25 cellular contexts compared by ENCODE assay signal in the genomic region with DNA sequence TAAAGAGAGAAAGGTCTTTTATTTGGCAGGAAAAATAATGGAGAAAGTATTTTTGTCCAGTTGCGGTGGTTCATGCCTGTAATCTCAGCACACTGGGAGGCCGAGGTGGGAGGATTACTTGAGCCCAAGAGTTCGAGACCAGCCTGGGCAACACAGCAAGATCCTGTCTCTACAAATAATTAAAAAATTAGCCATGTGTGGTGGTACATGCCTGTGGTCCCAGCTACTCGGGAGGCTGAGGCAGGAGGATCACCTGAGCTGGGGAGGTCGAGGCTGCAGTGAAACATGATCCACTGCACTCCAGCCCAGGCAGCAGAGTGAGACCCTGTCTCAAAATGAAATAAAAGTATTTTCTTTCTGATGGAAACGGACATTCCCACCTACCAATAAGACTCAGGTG.
DNase-seq lines count a peak whose midpoint lies in the region; ATAC-seq, FAIRE-seq and TF ChIP-seq lines count a peak whose summit lies in the region.
"Had no signal": no experiment of that assay in that cellular context is flagged by ENCODE, and none has a peak within 500 bp of the region (broad histone marks: within the 10 kb centered on the region; RNA-seq: fewer than 3 reads in every experiment).

No MANE protein-coding gene starts in this region.

- H3K36me3 ChIP-seq in K562 (ENCODE audit: control insufficient read depth, insufficient read depth, low read length) (no peaks in the 10 kb centered on the region), adrenal gland (replicated peaks in 1 of 2) (peaks cover 0 to 2% of the 10 kb centered on the region in 2 donors)
- H3K36me3 ChIP-seq: BE2C, BLaER1 had no signal

- H3K9ac ChIP-seq in K562 (ENCODE audit: insufficient read depth in 1 of 2, low read depth in 2 of 2, low read length in 2 of 2): no peak overlapping the region
- H3K9ac ChIP-seq: BLaER1 had no signal

- no peak overlapping the region for H2AFZ ChIP-seq in K562 (ENCODE audit: low read depth, low read length)

- in situ Hi-C loops in K562 (cut with MboI): no loop called here

- no peaks in the 10 kb centered on the region for H3K9me1 ChIP-seq in K562 (ENCODE audit: control insufficient read depth, insufficient read depth, low read length)

- FAIRE-seq in K562 (lab: Jason Lieb, UNC): no peak
- FAIRE-seq: A204.1, GM12878, GM12892, GM18507 had no signal

- CTCF ChIA-PET in K562 (lab: Yijun Ruan, JAX; ENCODE audit: low intra/inter-chr PET ratio): no interaction called here

- H3K4me1 ChIP-seq in K562 (replicated peaks in 1 of 2; ENCODE audit: control insufficient read depth in 2 of 2, insufficient read depth in 2 of 2, low read length in 2 of 2) (no peaks in the 10 kb centered on the region), adrenal gland (replicated peaks in 1 of 2) (no peaks in the 10 kb centered on the region)
- H3K4me1 ChIP-seq: BE2C, BLaER1 had no signal

- no peak for TF ChIP-seq EP300 in K562 (IDR thresholded peaks at IDR 0.05; ENCODE audit: low read length)

- no peak overlapping the region for H3K4me2 ChIP-seq in K562 (ENCODE audit: insufficient read depth, low read length)
- H3K4me2 ChIP-seq: BLaER1 had no signal

- no TSS peak for BruUV-seq in K562 (replicated peaks; lab: Mats Ljungman, UMichigan)

- no peak overlapping the region for H3K4me3 ChIP-seq in K562
- H3K4me3 ChIP-seq in adrenal gland: no peak overlapping the region
- H3K4me3 ChIP-seq: BLaER1, GM12878 had no signal

- peaks cover 46 to 66% of the 10 kb centered on the region in 2 experiments for H3K27me3 ChIP-seq in K562 (ENCODE audit: control insufficient read depth in 2 of 2, insufficient read depth in 2 of 2, low read length in 2 of 2)
- no peaks in the 10 kb centered on the region for H3K27me3 ChIP-seq in adrenal gland
- H3K27me3 ChIP-seq: BE2C, BLaER1 had no signal

- TF ChIP-seq RAD21 in K562 (CRISPR knock-in tag; conservative IDR thresholded peaks at IDR 0.05 in 1 of 2, IDR thresholded peaks at IDR 0.05 in 1 of 2): no peak

- no peaks in the 10 kb centered on the region for H3K79me2 ChIP-seq in K562 (ENCODE audit: control insufficient read depth, insufficient read depth, low read length)

- H3K27ac ChIP-seq in K562 (ENCODE audit: extremely low read depth, low read depth, low read length): no peak overlapping the region
- no peak overlapping the region for H3K27ac ChIP-seq in adrenal gland
- H3K27ac ChIP-seq: BLaER1 had no signal

- ATAC-seq in Right ventricle myocardium inferior (no peak), K562 (no peak)
- ATAC-seq: GM12878 had no signal

- DNase-seq in cardiac septum (ENCODE audit: low spot score): peak; percentile 33
- DNase-seq in Right ventricle myocardium inferior (ENCODE audit: missing footprints): no peak
- DNase-seq in K562 (ENCODE audit: extremely low read depth in 1 of 4, low spot score in 3 of 4): no peak
- DNase-seq in central memory CD4-positive, alpha-beta T cell: no peak
- DNase-seq in adrenal gland: no peak
- DNase-seq: 8988T; ACHN; BE2C; C1 segment of cervical spinal cord; CD4-positive, alpha-beta memory T cell; CD4-positive, CD25-positive, alpha-beta regulatory T cell; CD8-positive, alpha-beta memory T cell; COR-L47; DMS 273 treated with DMSO at 0.1 percent for 48 hours; DMS153; DMS53; DMS79; DND-41; EL; GDM1 had no signal

- 4% methylated on average over 6 of the region's 6 CpGs for WGBS in K562 (ENCODE audit: insufficient coverage, low coverage, missing lambda C conversion rate)
- WGBS in adrenal gland, 4 donors: 91 to 93% (median 92%) methylated on average over 6 of the region's 6 CpGs

- no peak for TF ChIP-seq CTCF in K562 (IDR thresholded peaks at IDR 0.05 in 2 of 3, conservative IDR thresholded peaks at IDR 0.05 in 1 of 3; ENCODE audit: insufficient read depth in 2 of 3, low read depth in 1 of 3, low read length in 3 of 3)
- no peak for TF ChIP-seq CTCF in adrenal gland (IDR thresholded peaks at IDR 0.05)

- H4K20me1 ChIP-seq in K562 (replicated peaks; ENCODE audit: control insufficient read depth, insufficient read depth, low read length): 0 out of 2 replicates have a peak, but pooled peaks cover 5% of the 10 kb centered on the region
- H4K20me1 ChIP-seq: BLaER1 had no signal

- no peaks in the 10 kb centered on the region for H3K9me3 ChIP-seq in K562 (replicated peaks; ENCODE audit: control insufficient read depth, insufficient read depth, low read depth, low read length)
- H3K9me3 ChIP-seq in adrenal gland (replicated peaks in 1 of 3): no peaks in the 10 kb centered on the region
- H3K9me3 ChIP-seq: BE2C, BLaER1 had no signal

- POLR2A ChIA-PET in K562 (lab: Yijun Ruan, JAX): no interaction called here

- intact Hi-C loops in cardiac septum (cut with DNase I): no loop called here
- intact Hi-C loops in Right ventricle myocardium inferior (cut with DNase I): no loop called here
- intact Hi-C loops in K562 (cut with micrococcal nuclease): no loop called here
- intact Hi-C loops in adrenal gland (cut with DNase I): no loop called here

- TF ChIP-seq POLR2A in K562 (conservative IDR thresholded peaks at IDR 0.05): no peak
- no peak for TF ChIP-seq POLR2A in adrenal gland (IDR thresholded peaks at IDR 0.05)

TF ChIP-seq in K562, 482 proteins besides CTCF, POLR2A, EP300 and RAD21:
- TF ChIP-seq, protein P1, sequence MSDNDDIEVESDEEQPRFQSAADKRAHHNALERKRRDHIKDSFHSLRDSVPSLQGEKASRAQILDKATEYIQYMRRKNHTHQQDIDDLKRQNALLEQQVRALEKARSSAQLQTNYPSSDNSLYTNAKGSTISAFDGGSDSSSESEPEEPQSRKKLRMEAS (CRISPR knock-in tag; IDR thresholded peaks at IDR 0.05): no peak
- TF ChIP-seq ZNF121 (CRISPR knock-in tag; conservative IDR thresholded peaks at IDR 0.05): peak; percentile 73
